23 cellular contexts compared by ENCODE assay signal in the genomic region with DNA sequence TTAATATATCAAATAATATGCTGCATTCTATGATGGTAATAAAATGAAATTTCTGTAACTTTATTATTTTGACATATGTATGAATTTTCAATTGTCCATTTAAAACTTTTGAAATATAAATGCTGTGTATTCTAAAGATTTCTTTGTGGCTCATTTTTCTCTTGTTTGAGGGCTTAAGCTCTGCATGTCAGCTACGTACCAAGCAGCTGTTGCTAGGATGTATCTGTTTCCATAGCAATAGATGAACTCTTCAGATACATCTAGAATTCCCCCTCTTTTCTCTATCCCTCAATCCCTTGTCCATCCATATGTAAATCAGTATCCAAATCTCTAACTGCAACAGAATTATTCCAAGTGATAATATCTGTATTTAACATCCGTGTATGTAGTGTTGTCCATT.
"Had no signal": no experiment of that assay in that cellular context is flagged by ENCODE, and none has a peak within 500 bp of the region (broad histone marks: within the 10 kb centered on the region; RNA-seq: fewer than 3 reads in every experiment).

No MANE protein-coding gene starts in this region.

- H3K4me2 ChIP-seq: hepatocyte had no signal

- H3K27ac ChIP-seq: esophagus muscularis mucosa, foreskin keratinocyte, gastroesophageal sphincter, heart left ventricle, hepatocyte, ovary, psoas muscle, sigmoid colon, stomach, thyroid gland, vagina had no signal

- H3K27me3 ChIP-seq: esophagus muscularis mucosa, foreskin keratinocyte, gastroesophageal sphincter, heart left ventricle, hepatocyte, ovary, sigmoid colon, stomach, thyroid gland, vagina had no signal

- H3K4me1 ChIP-seq: foreskin keratinocyte, gastroesophageal sphincter, heart left ventricle, psoas muscle, stomach, thyroid gland had no signal

- H3K4me3 ChIP-seq: esophagus muscularis mucosa, gastroesophageal sphincter, heart left ventricle, hepatocyte, lung, ovary, psoas muscle, sigmoid colon, stomach, thyroid gland, vagina had no signal

- DNase-seq: dermis blood vessel endothelial cell; effector memory CD4-positive, alpha-beta T cell; foreskin keratinocyte; heart left ventricle; kidney; naive thymus-derived CD4-positive, alpha-beta T cell; nucleus accumbens; ovary; posterior cingulate gyrus; psoas muscle; right cardiac atrium; sigmoid colon; stimulated activated CD4-positive, alpha-beta T cell treated with anti-CD3 and anti-CD28 coated beads, Interleukin-2, amount 100 ng/mL, for 24 hours; stimulated activated CD4-positive, alpha-beta T cell treated with anti-CD3 and anti-CD28 coated beads, Interleukin-4, amount 100 ng/mL, for 24 hours; stimulated activated naive CD4-positive, alpha-beta T cell treated with Interleukin-2 at 50 U/mL for 16 hours; stomach; thyroid gland; trophoblast cell had no signal

- H3K79me2 ChIP-seq: hepatocyte had no signal

- H2AFZ ChIP-seq: hepatocyte had no signal

- H3K36me3 ChIP-seq: esophagus muscularis mucosa, gastroesophageal sphincter, heart left ventricle, ovary, sigmoid colon, stomach, thyroid gland, vagina had no signal

- H3K9me3 ChIP-seq: esophagus muscularis mucosa, gastroesophageal sphincter, heart left ventricle, ovary, psoas muscle, sigmoid colon, stomach, thyroid gland, vagina had no signal
